1 cellular context compared by ENCODE assay signal in the genomic region with DNA sequence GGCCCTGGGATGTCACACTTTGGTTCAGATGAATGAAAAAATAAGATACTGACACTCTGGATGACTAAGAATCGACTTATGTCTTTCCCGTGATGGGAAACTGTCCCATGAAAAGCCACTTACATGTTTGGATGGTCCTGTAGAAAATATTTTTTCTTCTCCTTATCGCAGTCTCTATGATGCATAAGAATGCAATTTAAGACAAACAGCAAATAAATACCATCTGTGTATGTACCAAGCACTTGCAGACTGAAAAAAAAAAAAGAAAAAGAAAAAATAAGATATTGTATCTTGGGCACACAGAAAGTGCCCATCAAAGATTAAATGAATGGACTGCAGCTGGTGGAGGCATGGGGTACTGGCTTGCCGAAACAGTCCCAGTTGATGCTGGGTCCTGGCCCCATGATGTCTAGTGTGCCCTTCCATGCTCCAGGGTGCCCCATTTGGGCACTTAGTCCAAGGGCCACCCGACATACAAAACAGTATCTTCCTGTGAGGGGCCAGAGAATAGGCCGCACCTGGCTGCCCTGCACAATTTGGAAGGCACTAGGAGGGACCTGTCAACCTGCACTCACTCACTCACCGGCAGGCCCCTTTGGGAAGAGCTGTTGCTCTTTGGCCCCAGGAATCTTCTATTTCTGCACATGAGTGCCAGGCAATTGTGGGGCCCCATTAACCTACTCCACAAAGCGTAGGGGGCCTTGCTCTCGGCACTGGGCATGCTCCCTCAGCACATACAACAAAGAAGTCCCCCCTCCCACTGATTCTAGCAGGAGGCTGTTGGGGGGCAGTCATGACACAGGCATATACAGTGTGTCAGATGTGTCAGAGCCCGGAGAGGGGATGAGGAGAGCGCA.
TF ChIP-seq lines count a peak whose summit lies in the region.

No MANE protein-coding gene starts in this region.

TF ChIP-seq in HCT116, 20 proteins besides CTCF, POLR2A, EP300 and RAD21 (continued from another document):
- TF ChIP-seq REST (IDR thresholded peaks at IDR 0.05; ENCODE audit: low read depth) (no peak), JUND (IDR thresholded peaks at IDR 0.05) (no peak), SRF (IDR thresholded peaks at IDR 0.05; ENCODE audit: low read depth) (no peak), POLR2AphosphoS5 (IDR thresholded peaks at IDR 0.05; ENCODE audit: low read depth, low read length) (no peak), EZH2 (IDR thresholded peaks at IDR 0.05) (no peak), CEBPB (IDR thresholded peaks at IDR 0.05; ENCODE audit: low read depth) (no peak), CBX3 (IDR thresholded peaks at IDR 0.05; ENCODE audit: low read depth) (no peak), ZBTB33 (IDR thresholded peaks at IDR 0.05; ENCODE audit: extremely low read depth, insufficient replicate concordance, low read length) (no peak), YY1 (IDR thresholded peaks at IDR 0.05; ENCODE audit: extremely low read depth, insufficient replicate concordance, low read depth, low read length) (no peak)
- TF ChIP-seq, protein P1, sequence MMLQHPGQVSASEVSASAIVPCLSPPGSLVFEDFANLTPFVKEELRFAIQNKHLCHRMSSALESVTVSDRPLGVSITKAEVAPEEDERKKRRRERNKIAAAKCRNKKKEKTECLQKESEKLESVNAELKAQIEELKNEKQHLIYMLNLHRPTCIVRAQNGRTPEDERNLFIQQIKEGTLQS (IDR thresholded peaks at IDR 0.05): no peak
